ENCODE assay signal across 13 cellular contexts in genomic region chr10:98316661-98317060, GRCh38. TPM values are rescaled to one million over a fixed set of nuclear protein-coding genes. Genes with fewer than 3 reads are reported as not detected.
DNase-seq lines count a peak whose midpoint lies in the region; ATAC-seq, FAIRE-seq and TF ChIP-seq lines count a peak whose summit lies in the region.
"Had no signal": no experiment of that assay in that cellular context is flagged by ENCODE, and none has a peak within 500 bp of the region (broad histone marks: within the 10 kb centered on the region; RNA-seq: fewer than 3 reads in every experiment).

No MANE protein-coding gene starts in this region.

- DNase-seq in ELR (ENCODE audit: low read depth): peak; percentile 79
- peak; percentile 76 for DNase-seq in RKO (ENCODE audit: low spot score)
- DNase-seq in fibroblast of pulmonary artery (ENCODE audit: low read depth): peak; percentile 62
- DNase-seq in pancreas: no peak
- no peak for DNase-seq in spleen
- no peak for DNase-seq in DMS53 treated with DMSO at 0.1 percent for 48 hours (lab: John Stamatoyannopoulos, UW; ENCODE audit: unreplicated experiment)
- no peak for DNase-seq in small intestine
- DNase-seq: amniotic stem cell, NCI-H146 had no signal

- H3K4me3 ChIP-seq in fibroblast of pulmonary artery (replicated peaks; ENCODE audit: low read depth, low read length): no peak overlapping the region
- H3K4me3 ChIP-seq in pancreas: no peak overlapping the region
- no peak overlapping the region for H3K4me3 ChIP-seq in spleen
- no peak overlapping the region for H3K4me3 ChIP-seq in small intestine (ENCODE audit: low read depth in 1 of 2, low read length in 2 of 2)

- H3K9me3 ChIP-seq in pancreas (no peaks in the 10 kb centered on the region), spleen (no peaks in the 10 kb centered on the region), small intestine (ENCODE audit: control insufficient read depth, low read depth) (no peaks in the 10 kb centered on the region)

- TF ChIP-seq CTCF in fibroblast of pulmonary artery (IDR thresholded peaks at IDR 0.05; ENCODE audit: low read length, missing control alignments): no peak
- no peak for TF ChIP-seq CTCF in pancreas (IDR thresholded peaks at IDR 0.05)
- TF ChIP-seq CTCF in spleen (IDR thresholded peaks at IDR 0.05 in 8 of 11, conservative IDR thresholded peaks at IDR 0.05 in 3 of 11): no peak

- H3K27ac ChIP-seq in pancreas: no peak overlapping the region
- peak overlapping the region in 3 of 8 donors; percentile 30 to 42 (median 38) for H3K27ac ChIP-seq in spleen
- H3K27ac ChIP-seq in small intestine (ENCODE audit: low read depth in 1 of 2, low read length in 1 of 2): no peak overlapping the region
- H3K27ac ChIP-seq: HL-60 had no signal

- peak in 3 of 4 donors; percentile 51 to 68 (median 63) for ATAC-seq in pancreas
- no peak for ATAC-seq in GM18502 (IDR thresholded peaks at IDR 0.05; ENCODE audit: poor library complexity, unreplicated experiment)

- FAIRE-seq in pancreas (lab: Jason Lieb, UNC): no peak
- no peak for FAIRE-seq in small intestine (lab: Jason Lieb, UNC)
- FAIRE-seq: endometrium had no signal

- no peak for TF ChIP-seq POLR2A in spleen (IDR thresholded peaks at IDR 0.05)

- H3K36me3 ChIP-seq in pancreas (no peaks in the 10 kb centered on the region), spleen (no peaks in the 10 kb centered on the region), small intestine (ENCODE audit: control insufficient read depth in 2 of 2, insufficient read depth in 2 of 2, low read length in 2 of 2) (no peaks in the 10 kb centered on the region)

- H3K27me3 ChIP-seq in pancreas: no peaks in the 10 kb centered on the region
- peaks cover 0 to 58% (median 8%) of the 10 kb centered on the region in 7 donors for H3K27me3 ChIP-seq in spleen (replicated peaks in 1 of 7)
- no peaks in the 10 kb centered on the region for H3K27me3 ChIP-seq in small intestine (ENCODE audit: control insufficient read depth in 2 of 2, insufficient read depth in 2 of 2, low read length in 2 of 2)

- intact Hi-C loops in pancreas (cut with DNase I) (loop anchor here in 1 of 3 donors (10.0 kb wide), 1 partner anchor 72 kb away; no protein-coding TSS in a partner anchor), spleen (cut with DNase I; ENCODE audit: low total_unique reads) (loop anchor here (10.0 kb wide), 1 partner anchor 152 kb away; no protein-coding TSS in a partner anchor)

- H3K4me1 ChIP-seq in pancreas: peaks cover 0 to 4% (median 0%) of the 10 kb centered on the region in 3 donors
- peaks cover 12 to 35% (median 18%) of the 10 kb centered on the region in 6 donors for H3K4me1 ChIP-seq in spleen
- H3K4me1 ChIP-seq in small intestine (ENCODE audit: control insufficient read depth in 2 of 2, insufficient read depth in 1 of 2, low read depth in 1 of 2, low read length in 1 of 2): no peaks in the 10 kb centered on the region

RNA-seq across cellular contexts. Expression of gene LOXL4, which starts 48.7 kb away (rescaled TPM):
- total RNA-seq in pancreas (10 to 100 TPM in 2 of 6 donors, 1 to 10 TPM in 4; 3.7 to 12.5 (median 5.6) TPM), spleen (1 to 10 TPM; 1.6 to 6.1 (median 2.5) TPM)
- polyA plus RNA-seq in pancreas (10 to 100 TPM; 10.4 to 11.4 TPM), spleen (under 1 TPM; 0.39 to 0.90 (median 0.44) TPM), small intestine (under 1 TPM in 2 of 3 donors, not detected in 1; 0.27 to 0.72 TPM)
- polyA plus RNA-seq: neural cell had no signal

Comparison
In these comparisons a context has a peak if more than half of its experiments do, and no peak if none do; other contexts are left out.
1. DNase-seq: peak in ELR (single experiment), RKO (single experiment) and fibroblast of pulmonary artery (single experiment); none in pancreas (0 of 6), spleen (single experiment), DMS53 treated with DMSO at 0.1 percent for 48 hours (single experiment) and small intestine (single experiment).
2. RNA of gene LOXL4, which starts 48.7 kb away (polyA plus RNA-seq): 10.4 to 11.4 TPM in pancreas; 0.39 to 0.90 TPM in spleen and 0.27 to 0.72 TPM in small intestine; every median in the first group is over 4 times any median in the second.